ENCODE assay signal across 11 cellular contexts in genomic region chr9:22278426-22278825, GRCh38.
"Had no signal": no experiment of that assay in that cellular context is flagged by ENCODE, and none has a peak within 500 bp of the region (broad histone marks: within the 10 kb centered on the region; RNA-seq: fewer than 3 reads in every experiment).

No MANE protein-coding gene starts in this region.

- ATAC-seq: activated naive CD8-positive, alpha-beta T cell treated with anti-CD3 and anti-CD28 coated beads, Interleukin-2, amount 50 U/mL, for 24 hours; gastroesophageal sphincter; left lung had no signal

- H3K27me3 ChIP-seq: esophagus muscularis mucosa, gastroesophageal sphincter, left lung, tibial artery, uterus had no signal

- H3K4me3 ChIP-seq: dorsolateral prefrontal cortex, esophagus muscularis mucosa, gastroesophageal sphincter, left lung, tibial artery, uterus had no signal

- H3K36me3 ChIP-seq: esophagus muscularis mucosa, gastroesophageal sphincter, left lung, tibial artery, uterus had no signal

- H3K4me1 ChIP-seq: esophagus muscularis mucosa, gastroesophageal sphincter, left lung, tibial artery, uterus had no signal

- H3K27ac ChIP-seq: dorsolateral prefrontal cortex, esophagus muscularis mucosa, gastroesophageal sphincter, left lung, tibial artery, uterus had no signal

- H3K9me3 ChIP-seq: esophagus muscularis mucosa, gastroesophageal sphincter, left lung, tibial artery, uterus had no signal

- DNase-seq: activated CD4-positive, alpha-beta T cell treated with anti-CD3 and anti-CD28 coated beads for 4 hours; activated naive CD4-positive, alpha-beta T cell treated with Interleukin-2 at 50 U/mL for 16 hours; activated naive CD8-positive, alpha-beta T cell treated with anti-CD3 and anti-CD28 coated beads, Interleukin-2, amount 50 U/mL, for 24 hours; cerebellar nuclear complex; dorsolateral prefrontal cortex; left lung; small intestine; tibial artery; uterus had no signal
